19 cellular contexts compared by ENCODE assay signal in the genomic region with DNA sequence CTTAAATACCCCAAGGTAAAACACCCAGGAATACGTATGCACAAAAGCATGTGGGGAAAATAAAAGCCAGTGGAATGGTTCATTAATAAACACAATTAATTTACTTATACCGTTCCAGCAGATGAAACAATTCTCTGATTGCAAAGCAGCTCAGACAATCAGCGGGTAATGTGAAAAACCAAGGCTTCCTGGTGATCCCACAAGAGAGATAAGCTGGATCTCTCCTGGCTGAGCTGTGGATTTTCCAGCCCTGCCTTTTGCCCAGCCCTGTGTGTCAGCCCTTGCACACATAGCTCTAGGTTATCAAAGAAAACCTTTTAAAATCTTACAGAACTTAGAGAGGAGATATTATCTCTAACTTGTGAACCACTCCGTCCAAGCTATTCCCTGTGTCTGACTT.
DNase-seq lines count a peak whose midpoint lies in the region; ATAC-seq and TF ChIP-seq lines count a peak whose summit lies in the region.
"Had no signal": no experiment of that assay in that cellular context is flagged by ENCODE, and none has a peak within 500 bp of the region (broad histone marks: within the 10 kb centered on the region; RNA-seq: fewer than 3 reads in every experiment).

No MANE protein-coding gene starts in this region.

- DNase-seq in SK-N-SH (peak; percentile 45), neural progenitor cell (ENCODE audit: low spot score) (no peak), tibial artery (no peak)
- DNase-seq in activated CD4-positive, alpha-beta T cell treated with anti-CD3 and anti-CD28 coated beads, Interleukin-2, amount 50 U/mL, for 4 hours = no peak
- DNase-seq: CD4-positive, alpha-beta T cell; CD8-positive, alpha-beta memory T cell; DMS 273 treated with DMSO at 0.1 percent for 48 hours; DMS53; DMS79 treated with DMSO at 0.1 percent for 48 hours; GF-D8; GOT3; HFFc6 had no signal

- no peak overlapping the region for H3K4me2 ChIP-seq in SK-N-SH
- H3K4me2 ChIP-seq in neural progenitor cell = no peak overlapping the region
- H3K4me2 ChIP-seq: BLaER1 treated with 17β-estradiol and CSF1 and Interleukin-3, amounts not matched to agents 10 nM and 100 nM had no signal

- H3K9me2 ChIP-seq in SK-N-SH = no peaks in the 10 kb centered on the region

- no peak for TF ChIP-seq EP300 in SK-N-SH (IDR thresholded peaks at IDR 0.05; ENCODE audit: borderline replicate concordance in 1 of 2, low read depth in 1 of 2, low read length in 1 of 2)

- H3K4me3 ChIP-seq in SK-N-SH (ENCODE audit: low read depth in 2 of 2, low read length in 1 of 2) (no peak overlapping the region), neural progenitor cell (no peak overlapping the region), tibial artery (no peak overlapping the region)
- H3K4me3 ChIP-seq: BLaER1 treated with 17β-estradiol and CSF1 and Interleukin-3, amounts not matched to agents 10 nM and 100 nM; HAP-1 had no signal

- no peaks in the 10 kb centered on the region for H3K4me1 Mint-ChIP-seq in neural progenitor cell
- H3K4me1 Mint-ChIP-seq: B cell; CD14-positive monocyte; CD8-positive, alpha-beta memory T cell had no signal

- no peaks in the 10 kb centered on the region for H4K20me1 ChIP-seq in SK-N-SH (ENCODE audit: insufficient read depth)
- H4K20me1 ChIP-seq in neural progenitor cell (ENCODE audit: low read depth) = no peaks in the 10 kb centered on the region
- H4K20me1 ChIP-seq: BLaER1 treated with 17β-estradiol and CSF1 and Interleukin-3, amounts not matched to agents 10 nM and 100 nM had no signal

- H3K9me3 Mint-ChIP-seq in neural progenitor cell = peaks cover 6% of the 10 kb centered on the region

- H3K9ac ChIP-seq in SK-N-SH (no peak overlapping the region), neural progenitor cell (no peak overlapping the region)
- H3K9ac ChIP-seq: BLaER1 treated with 17β-estradiol and CSF1 and Interleukin-3, amounts not matched to agents 10 nM and 100 nM had no signal

- no peak for TF ChIP-seq CTCF in SK-N-SH (IDR thresholded peaks at IDR 0.05)
- no peak for TF ChIP-seq CTCF in VCaP (conservative IDR thresholded peaks at IDR 0.05)
- TF ChIP-seq CTCF in neural progenitor cell (IDR thresholded peaks at IDR 0.05) = no peak
- TF ChIP-seq CTCF in tibial artery (IDR thresholded peaks at IDR 0.05) = no peak

- 26% methylated on average over 4 of the region's 4 CpGs for WGBS in SK-N-SH (ENCODE audit: low lambda C conversion rate)

- CTCF ChIA-PET in SK-N-SH (lab: Yijun Ruan, JAX) = no interaction called here

- H3K4me1 ChIP-seq in SK-N-SH (ENCODE audit: control insufficient read depth in 1 of 2, insufficient read depth in 2 of 2, low read depth in 1 of 2, low read length in 1 of 2) (peaks cover 0 to 3% of the 10 kb centered on the region in 2 experiments; a peak in 1 of 4 replicates), neural progenitor cell (no peaks in the 10 kb centered on the region), tibial artery (no peaks in the 10 kb centered on the region)
- H3K4me1 ChIP-seq: BLaER1 treated with 17β-estradiol and CSF1 and Interleukin-3, amounts not matched to agents 10 nM and 100 nM; HAP-1 had no signal

- no peak for ATAC-seq in SK-N-SH treated with all-trans-retinoic acid at 6 μM for 48 hours

- no peaks in the 10 kb centered on the region for H3K36me3 Mint-ChIP-seq in neural progenitor cell
- H3K36me3 Mint-ChIP-seq: CD14-positive monocyte; CD8-positive, alpha-beta memory T cell had no signal

- H2AFZ ChIP-seq in SK-N-SH (ENCODE audit: low read depth) (no peak overlapping the region), neural progenitor cell (replicated peaks) (peak overlapping the region; percentile 50)

- no peak overlapping the region for H3K27ac Mint-ChIP-seq in neural progenitor cell
- H3K27ac Mint-ChIP-seq: B cell; CD14-positive monocyte; CD4-positive, alpha-beta T cell; CD8-positive, alpha-beta memory T cell; HFFc6 had no signal

- H3F3A ChIP-seq in SK-N-SH (replicated peaks; ENCODE audit: insufficient read depth) = no peaks in the 10 kb centered on the region
- H3F3A ChIP-seq in neural progenitor cell (ENCODE audit: low read depth) = no peaks in the 10 kb centered on the region

- H3K4me3 Mint-ChIP-seq in neural progenitor cell = no peak overlapping the region
- H3K4me3 Mint-ChIP-seq: B cell; CD14-positive monocyte; CD4-positive, alpha-beta T cell; CD8-positive, alpha-beta memory T cell; HFFc6 had no signal

- H3K36me3 ChIP-seq in SK-N-SH (replicated peaks in 1 of 2; ENCODE audit: control insufficient read depth in 1 of 2, insufficient read depth in 2 of 2, low read length in 1 of 2) (no peaks in the 10 kb centered on the region), neural progenitor cell (no peaks in the 10 kb centered on the region), tibial artery (no peaks in the 10 kb centered on the region)
- H3K36me3 ChIP-seq: BLaER1 treated with 17β-estradiol and CSF1 and Interleukin-3, amounts not matched to agents 10 nM and 100 nM; HAP-1 had no signal

- intact Hi-C loops in tibial artery (cut with DNase I; ENCODE audit: low total_unique reads) = no loop called here

- no peaks in the 10 kb centered on the region for H3K9me3 ChIP-seq in SK-N-SH
- no peaks in the 10 kb centered on the region for H3K9me3 ChIP-seq in neural progenitor cell (ENCODE audit: low read depth)
- peaks cover 0 to 6% (median 0%) of the 10 kb centered on the region in 3 donors for H3K9me3 ChIP-seq in tibial artery
- H3K9me3 ChIP-seq: HAP-1 had no signal

- H3K79me2 ChIP-seq in SK-N-SH (ENCODE audit: insufficient read depth) (no peaks in the 10 kb centered on the region), neural progenitor cell (ENCODE audit: low read depth) (no peaks in the 10 kb centered on the region)

- H3K27ac ChIP-seq in SK-N-SH (ENCODE audit: low read depth in 2 of 2, low read length in 1 of 2) (no peak overlapping the region), VCaP (0 out of 2 replicates have a peak overlapping the region, but pooled peaks have one; percentile 17), neural progenitor cell (no peak overlapping the region), tibial artery (no peak overlapping the region)
- H3K27ac ChIP-seq: 22Rv1; BLaER1 treated with 17β-estradiol and CSF1 and Interleukin-3, amounts not matched to agents 10 nM and 100 nM had no signal

- H3K27me3 Mint-ChIP-seq in neural progenitor cell (ENCODE audit: insufficient read depth, low read depth) = no peaks in the 10 kb centered on the region
- H3K27me3 Mint-ChIP-seq: B cell; CD4-positive, alpha-beta T cell had no signal

- H3K27me3 ChIP-seq in SK-N-SH (ENCODE audit: insufficient read depth) (no peaks in the 10 kb centered on the region), neural progenitor cell (no peaks in the 10 kb centered on the region), tibial artery (no peaks in the 10 kb centered on the region)
- H3K27me3 ChIP-seq: BLaER1 treated with 17β-estradiol and CSF1 and Interleukin-3, amounts not matched to agents 10 nM and 100 nM had no signal

- POLR2A ChIA-PET in SK-N-SH (lab: Yijun Ruan, JAX) = no interaction called here

- TF ChIP-seq RAD21 in SK-N-SH (IDR thresholded peaks at IDR 0.05; ENCODE audit: low read length) = no peak

TF ChIP-seq in SK-N-SH, 30 proteins besides CTCF, POLR2A, EP300 and RAD21 (continues in another document):
- TF ChIP-seq, protein P1, sequence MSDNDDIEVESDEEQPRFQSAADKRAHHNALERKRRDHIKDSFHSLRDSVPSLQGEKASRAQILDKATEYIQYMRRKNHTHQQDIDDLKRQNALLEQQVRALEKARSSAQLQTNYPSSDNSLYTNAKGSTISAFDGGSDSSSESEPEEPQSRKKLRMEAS (IDR thresholded peaks at IDR 0.05; ENCODE audit: low read depth) = no peak
- TF ChIP-seq GATA2 (CRISPR knock-in tag; IDR thresholded peaks at IDR 0.05) (0 out of 2 replicates have a peak, but pooled peaks have one; percentile 41), EZH2phosphoT487 (IDR thresholded peaks at IDR 0.05; ENCODE audit: borderline replicate concordance, low read depth) (no peak), TEAD4 (IDR thresholded peaks at IDR 0.05; ENCODE audit: borderline replicate concordance, insufficient read depth) (no peak), CHD2 (IDR thresholded peaks at IDR 0.05; ENCODE audit: low read length, partially characterized antibody) (no peak), ELF1 (IDR thresholded peaks at IDR 0.05) (no peak)

TF ChIP-seq in SK-N-SH treated with all-trans-retinoic acid at 6 μM for 48 hours, 23 proteins besides CTCF, POLR2A, EP300 and RAD21 (continues in another document):
- TF ChIP-seq OSR1 (CRISPR knock-in tag; IDR thresholded peaks at IDR 0.05) (no peak), TOX (CRISPR knock-in tag; IDR thresholded peaks at IDR 0.05; ENCODE audit: borderline replicate concordance) (no peak), PPARA (CRISPR knock-in tag; IDR thresholded peaks at IDR 0.05; ENCODE audit: borderline replicate concordance) (no peak), TCF4 (CRISPR knock-in tag; IDR thresholded peaks at IDR 0.05; ENCODE audit: borderline replicate concordance) (no peak), ISL1 (CRISPR knock-in tag; IDR thresholded peaks at IDR 0.05) (no peak), BACH2 (CRISPR knock-in tag; IDR thresholded peaks at IDR 0.05; ENCODE audit: borderline replicate concordance) (no peak), RARB (CRISPR knock-in tag; IDR thresholded peaks at IDR 0.05) (no peak), CSDC2 (CRISPR knock-in tag; IDR thresholded peaks at IDR 0.05) (no peak)
- TF ChIP-seq, protein P2, sequence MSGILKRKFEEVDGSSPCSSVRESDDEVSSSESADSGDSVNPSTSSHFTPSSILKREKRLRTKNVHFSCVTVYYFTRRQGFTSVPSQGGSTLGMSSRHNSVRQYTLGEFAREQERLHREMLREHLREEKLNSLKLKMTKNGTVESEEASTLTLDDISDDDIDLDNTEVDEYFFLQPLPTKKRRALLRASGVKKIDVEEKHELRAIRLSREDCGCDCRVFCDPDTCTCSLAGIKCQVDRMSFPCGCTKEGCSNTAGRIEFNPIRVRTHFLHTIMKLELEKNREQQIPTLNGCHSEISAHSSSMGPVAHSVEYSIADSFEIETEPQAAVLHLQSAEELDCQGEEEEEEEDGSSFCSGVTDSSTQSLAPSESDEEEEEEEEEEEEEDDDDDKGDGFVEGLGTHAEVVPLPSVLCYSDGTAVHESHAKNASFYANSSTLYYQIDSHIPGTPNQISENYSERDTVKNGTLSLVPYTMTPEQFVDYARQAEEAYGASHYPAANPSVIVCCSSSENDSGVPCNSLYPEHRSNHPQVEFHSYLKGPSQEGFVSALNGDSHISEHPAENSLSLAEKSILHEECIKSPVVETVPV (CRISPR knock-in tag; IDR thresholded peaks at IDR 0.05) = no peak
- TF ChIP-seq, protein P3, sequence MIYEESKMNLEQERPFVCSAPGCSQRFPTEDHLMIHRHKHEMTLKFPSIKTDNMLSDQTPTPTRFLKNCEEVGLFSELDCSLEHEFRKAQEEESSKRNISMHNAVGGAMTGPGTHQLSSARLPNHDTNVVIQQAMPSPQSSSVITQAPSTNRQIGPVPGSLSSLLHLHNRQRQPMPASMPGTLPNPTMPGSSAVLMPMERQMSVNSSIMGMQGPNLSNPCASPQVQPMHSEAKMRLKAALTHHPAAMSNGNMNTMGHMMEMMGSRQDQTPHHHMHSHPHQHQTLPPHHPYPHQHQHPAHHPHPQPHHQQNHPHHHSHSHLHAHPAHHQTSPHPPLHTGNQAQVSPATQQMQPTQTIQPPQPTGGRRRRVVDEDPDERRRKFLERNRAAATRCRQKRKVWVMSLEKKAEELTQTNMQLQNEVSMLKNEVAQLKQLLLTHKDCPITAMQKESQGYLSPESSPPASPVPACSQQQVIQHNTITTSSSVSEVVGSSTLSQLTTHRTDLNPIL (CRISPR knock-in tag; IDR thresholded peaks at IDR 0.05; ENCODE audit: low read depth) = no peak
